ENCODE assay signal across 8 cellular contexts in the genomic region with DNA sequence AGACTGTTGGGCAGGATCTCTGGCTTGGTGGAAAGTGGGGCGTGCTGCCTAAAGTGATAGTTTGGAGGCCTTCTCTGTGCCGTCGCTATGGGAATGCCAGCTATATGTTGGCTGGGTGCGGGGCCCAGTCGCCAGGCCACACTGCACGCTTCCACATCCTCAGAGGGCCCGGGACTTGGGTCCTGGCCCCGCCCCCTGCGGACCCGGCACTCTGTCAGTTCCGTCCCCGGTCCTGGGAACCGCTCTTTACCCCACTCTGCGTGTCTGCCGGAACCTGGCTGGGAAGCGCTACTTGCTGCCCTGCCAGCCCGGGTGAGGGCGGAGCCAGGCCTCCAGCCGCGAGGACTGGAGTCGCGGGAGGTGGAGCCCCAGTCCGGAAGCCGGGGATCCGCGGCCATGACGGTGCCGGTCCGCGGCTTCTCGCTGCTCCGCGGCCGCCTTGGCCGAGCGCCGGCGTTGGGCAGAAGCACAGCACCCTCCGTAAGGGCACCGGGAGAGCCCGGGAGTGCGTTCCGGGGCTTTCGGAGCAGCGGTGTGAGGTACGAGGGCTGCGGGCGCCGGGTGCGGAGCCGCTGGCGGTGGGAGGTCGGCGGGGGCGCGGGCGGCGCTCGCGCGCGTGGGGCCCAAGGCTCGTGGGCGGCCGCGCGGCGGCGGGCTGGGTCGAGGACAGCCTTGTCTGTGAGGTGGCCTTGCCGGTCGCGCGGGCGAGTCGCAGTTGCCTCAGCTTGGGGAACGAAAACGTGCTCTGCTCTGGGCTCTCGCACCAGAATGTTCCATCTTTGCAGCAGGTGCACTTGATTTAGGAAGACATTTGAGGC. TPM values are rescaled to one million over a fixed set of nuclear protein-coding genes. Genes with fewer than 3 reads are reported as not detected.
DNase-seq lines count a peak whose midpoint lies in the region; ATAC-seq and TF ChIP-seq lines count a peak whose summit lies in the region.

TSS of gene MTHFD2L (plus strand) at position 376 of the 818 bp plus-strand sequence. CDS start at position 397, 21 bp downstream.

- H3K36me3 ChIP-seq in esophagus muscularis mucosa (peaks cover 0 to 12% (median 3%) of the 10 kb centered on the region in 4 donors), muscle layer of duodenum (ENCODE audit: control insufficient read depth in 1 of 2, insufficient read depth in 2 of 2, low read length in 2 of 2) (peaks cover 0 to 15% of the 10 kb centered on the region in 2 donors)

- H3K27ac ChIP-seq in esophagus muscularis mucosa (replicated peaks in 1 of 4): peak within 1 kb of the TSS; percentile 84 to 92 (median 90)
- peak within 1 kb of the TSS; percentile 94 for H3K27ac ChIP-seq in muscle layer of duodenum (ENCODE audit: low read length)

- intact Hi-C loops in esophagus muscularis mucosa (cut with DNase I): no loop called here

- H3K9me3 ChIP-seq in esophagus muscularis mucosa (no peaks in the 10 kb centered on the region), muscle layer of duodenum (ENCODE audit: control insufficient read depth in 1 of 2, low read length in 2 of 2) (no peaks in the 10 kb centered on the region)

- H3K4me3 ChIP-seq in Jurkat, Clone E6-1 (ENCODE audit: low read length): peak within 1 kb of the TSS; percentile 84
- H3K4me3 ChIP-seq in esophagus muscularis mucosa (peak within 1 kb of the TSS; percentile 66 to 85 (median 73)), muscle layer of duodenum (ENCODE audit: low read depth in 1 of 2, low read length in 2 of 2) (peak within 1 kb of the TSS; percentile 62 to 83)

- DNase-seq in DMS79 (lab: John Stamatoyannopoulos, UW) (peak; percentile 72), esophagus muscularis mucosa (ENCODE audit: extremely low spot score) (peak; percentile 97)
- peak; percentile 71 for DNase-seq in Jurkat, Clone E6-1 (ENCODE audit: low read depth, low spot score)
- DNase-seq in activated T-cell treated with anti-CD3 and anti-CD28 coated beads, Interleukin-2, amount 50 U/mL, for 48 hours: peak; percentile 88 to 92
- DNase-seq in stimulated activated CD8-positive, alpha-beta memory T cell treated with anti-CD3 and anti-CD28 coated beads, Interleukin-7, amount 100 ng/mL, for 24 hours (ENCODE audit: low read depth): peak; percentile 67

- WGBS in esophagus muscularis mucosa: 0% methylated on average over 30 of the region's 79 CpGs

- TF ChIP-seq POLR2A in esophagus muscularis mucosa (IDR thresholded peaks at IDR 0.05; ENCODE audit: low read depth): peak; percentile 61

- ATAC-seq in GM21717 (IDR thresholded peaks at IDR 0.05; ENCODE audit: unreplicated experiment): peak; percentile 99

- H3K4me1 ChIP-seq in esophagus muscularis mucosa (peaks cover 14 to 35% (median 30%) of the 10 kb centered on the region in 4 donors), muscle layer of duodenum (ENCODE audit: control insufficient read depth in 1 of 2, insufficient read depth in 2 of 2, low read length in 2 of 2) (peaks cover 0 to 4% of the 10 kb centered on the region in 2 donors)

- TF ChIP-seq CTCF in esophagus muscularis mucosa (IDR thresholded peaks at IDR 0.05): no peak

- H3K27me3 ChIP-seq in esophagus muscularis mucosa (no peaks in the 10 kb centered on the region), muscle layer of duodenum (ENCODE audit: low read depth, low read length) (no peaks in the 10 kb centered on the region)

- TF ChIP-seq EP300 in esophagus muscularis mucosa (IDR thresholded peaks at IDR 0.05): no peak

TF ChIP-seq in PFSK-1, 5 proteins besides CTCF, POLR2A, EP300 and RAD21:
- peak; percentile 75 for TF ChIP-seq FOXP2 (optimal IDR thresholded peaks at IDR 0.05; ENCODE audit: borderline replicate concordance, extremely low read depth, extremely low read length, insufficient read depth)
- TF ChIP-seq POLR2AphosphoS5 (IDR thresholded peaks at IDR 0.05; ENCODE audit: low read depth, low read length): peak; percentile 93
- TF ChIP-seq TAF1 (IDR thresholded peaks at IDR 0.05; ENCODE audit: borderline replicate concordance, insufficient read depth, low read length): peak; percentile 79
- peak in 1 of 2 experiments; percentile 33; a peak in 2 of 4 replicates for TF ChIP-seq REST (IDR thresholded peaks at IDR 0.05; ENCODE audit: insufficient read depth in 1 of 2, low read depth in 2 of 2, low read length in 2 of 2)
- TF ChIP-seq SIN3A (IDR thresholded peaks at IDR 0.05; ENCODE audit: borderline replicate concordance, insufficient read depth, low read length): peak; percentile 72; the same call in 1 of the 2 replicates

RNA-seq across cellular contexts. Expression of gene MTHFD2L, which starts in this region (rescaled TPM):
- 11.3 TPM for polyA plus RNA-seq in Jurkat, Clone E6-1 (2012; ENCODE audit: insufficient read depth, insufficient read length)
- polyA plus RNA-seq in PFSK-1 (2012; ENCODE audit: insufficient read length, low read depth): 3.4 TPM
- 10 to 100 TPM; 10.2 to 23.7 (median 19.2) TPM for total RNA-seq in esophagus muscularis mucosa

Comparison
In these comparisons a context has a peak if more than half of its experiments do, and no peak if none do; other contexts are left out.
1. Peak in every context shown above with its lines: DNase-seq, ATAC-seq, H3K4me3 ChIP-seq and H3K27ac ChIP-seq.